In the genomic region with DNA sequence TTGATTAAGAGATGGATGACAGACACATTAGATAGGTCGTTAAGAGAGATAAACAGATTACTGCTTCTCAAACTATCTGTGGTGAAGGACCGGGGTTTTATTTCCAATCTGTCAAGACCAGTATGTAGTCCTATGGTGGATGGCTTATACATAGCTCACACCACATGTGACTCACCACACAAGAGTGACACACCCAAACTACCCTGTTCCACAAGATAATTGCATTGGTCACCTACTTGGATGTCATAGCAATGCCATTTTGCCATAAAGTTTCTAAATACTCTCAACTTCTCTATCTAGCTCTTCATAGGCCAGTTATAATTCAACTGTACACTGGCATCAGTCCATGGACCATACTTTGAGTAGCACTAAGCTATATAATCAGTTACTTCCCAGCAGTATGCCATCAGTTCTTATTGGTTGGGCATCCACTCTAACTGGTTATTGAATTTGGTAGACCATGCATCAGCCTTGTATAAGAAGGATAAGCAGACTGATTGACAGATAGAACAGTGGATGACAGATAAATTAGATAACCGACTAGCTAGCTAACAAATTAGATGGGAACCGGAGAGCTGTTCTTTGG, we compare ENCODE assay signal across 1 cellular context.
TF ChIP-seq lines count a peak whose summit lies in the region.

No MANE protein-coding gene starts in this region.

TF ChIP-seq in K562, 482 proteins besides CTCF, POLR2A, EP300 and RAD21 (continued from another document):
- TF ChIP-seq E2F8 (IDR thresholded peaks at IDR 0.05; ENCODE audit: low read depth, partially characterized antibody), result no peak
- no peak for TF ChIP-seq ZNF316 (IDR thresholded peaks at IDR 0.05)
- no peak for TF ChIP-seq DMBX1 (CRISPR knock-in tag; IDR thresholded peaks at IDR 0.05; ENCODE audit: borderline replicate concordance)
- TF ChIP-seq ZNF197 (CRISPR knock-in tag; IDR thresholded peaks at IDR 0.05; ENCODE audit: low read depth), result no peak
- peak; percentile 52; the same call in 1 of the 2 replicates for TF ChIP-seq ATF3 (IDR thresholded peaks at IDR 0.05)
- no peak for TF ChIP-seq ATF3 (CRISPR knock-in tag; conservative IDR thresholded peaks at IDR 0.05)
- no peak for TF ChIP-seq SAP30 (IDR thresholded peaks at IDR 0.05; ENCODE audit: borderline replicate concordance, insufficient read depth, low read depth, low read length, poor library complexity, severe bottlenecking)
- TF ChIP-seq, protein P1, sequence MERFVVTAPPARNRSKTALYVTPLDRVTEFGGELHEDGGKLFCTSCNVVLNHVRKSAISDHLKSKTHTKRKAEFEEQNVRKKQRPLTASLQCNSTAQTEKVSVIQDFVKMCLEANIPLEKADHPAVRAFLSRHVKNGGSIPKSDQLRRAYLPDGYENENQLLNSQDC (CRISPR knock-in tag; IDR thresholded peaks at IDR 0.05), result no peak
- TF ChIP-seq DPF2 (IDR thresholded peaks at IDR 0.05), result peak; percentile 50; the same call in 1 of the 2 replicates
- no peak for TF ChIP-seq ZKSCAN1 (IDR thresholded peaks at IDR 0.05; ENCODE audit: low read depth, low read length)
- TF ChIP-seq ZEB2 (IDR thresholded peaks at IDR 0.05), result no peak
- TF ChIP-seq HMBOX1 (IDR thresholded peaks at IDR 0.05), result peak; percentile 48; the same call in 1 of the 2 replicates
- no peak for TF ChIP-seq PPARD (CRISPR knock-in tag; IDR thresholded peaks at IDR 0.05)
- no peak for TF ChIP-seq SMAD3 (CRISPR knock-in tag; conservative IDR thresholded peaks at IDR 0.05)
- TF ChIP-seq TCF3 (CRISPR knock-in tag; IDR thresholded peaks at IDR 0.05), result peak; percentile 60
- no peak for TF ChIP-seq ZNF717 (CRISPR knock-in tag; IDR thresholded peaks at IDR 0.05)
- no peak for TF ChIP-seq CTBP1 (IDR thresholded peaks at IDR 0.05; ENCODE audit: borderline replicate concordance)
- peak; percentile 58; the same call in 1 of the 2 replicates for TF ChIP-seq JUND (IDR thresholded peaks at IDR 0.05; ENCODE audit: borderline replicate concordance, low read depth, low read length)
- TF ChIP-seq JUND (tag; IDR thresholded peaks at IDR 0.05; ENCODE audit: borderline replicate concordance, low read depth, low read length), result no peak
- peak; percentile 46; the same call in 1 of the 2 replicates for TF ChIP-seq BHLHE40 (IDR thresholded peaks at IDR 0.05; ENCODE audit: low read length)
- TF ChIP-seq ESRRB (CRISPR knock-in tag; IDR thresholded peaks at IDR 0.05; ENCODE audit: borderline replicate concordance), result no peak
- peak; percentile 54 for TF ChIP-seq TAL1 (IDR thresholded peaks at IDR 0.05)
- peak; percentile 43; the same call in 1 of the 2 replicates for TF ChIP-seq NCOR1 (IDR thresholded peaks at IDR 0.05)
- TF ChIP-seq POLR2AphosphoS5 (IDR thresholded peaks at IDR 0.05; ENCODE audit: control insufficient read depth, insufficient read depth, low read depth, low read length), result peak; percentile 35; the same call in 1 of the 2 replicates
- no peak for TF ChIP-seq PRDM10 (IDR thresholded peaks at IDR 0.05; ENCODE audit: partially characterized antibody)
- TF ChIP-seq NR3C1 (CRISPR knock-in tag; IDR thresholded peaks at IDR 0.05), result no peak
- no peak for TF ChIP-seq CUX1 (CRISPR knock-in tag; IDR thresholded peaks at IDR 0.05)
- no peak for TF ChIP-seq HEY1 (CRISPR knock-in tag; IDR thresholded peaks at IDR 0.05; ENCODE audit: borderline replicate concordance)
- TF ChIP-seq SNIP1 (IDR thresholded peaks at IDR 0.05; ENCODE audit: low read depth), result no peak
- no peak for TF ChIP-seq MEF2D (tag; conservative IDR thresholded peaks at IDR 0.05; ENCODE audit: low read depth)
- peak; percentile 80 for TF ChIP-seq CBFA2T3 (IDR thresholded peaks at IDR 0.05)
- TF ChIP-seq HMGN3 (IDR thresholded peaks at IDR 0.05; ENCODE audit: borderline replicate concordance, extremely low read depth, insufficient read length, low read depth, low read length), result no peak
- no peak for TF ChIP-seq ILK (tag; IDR thresholded peaks at IDR 0.05; ENCODE audit: borderline replicate concordance, low read depth)
- peak; percentile 71 for TF ChIP-seq CBFA2T2 (conservative IDR thresholded peaks at IDR 0.05)
- peak; percentile 37 for TF ChIP-seq MTA2 (IDR thresholded peaks at IDR 0.05; ENCODE audit: low read depth)
- TF ChIP-seq ELF4 (CRISPR knock-in tag; IDR thresholded peaks at IDR 0.05), result no peak
